Comparison of ENCODE assay signal across 9 cellular contexts in genomic region chr2:37652199-37652640, GRCh38. TPM values are rescaled to one million over a fixed set of nuclear protein-coding genes. Genes with fewer than 3 reads are reported as not detected.
DNase-seq lines count a peak whose midpoint lies in the region; ATAC-seq and TF ChIP-seq lines count a peak whose summit lies in the region.
"Had no signal": no experiment of that assay in that cellular context is flagged by ENCODE, and none has a peak within 500 bp of the region (broad histone marks: within the 10 kb centered on the region; RNA-seq: fewer than 3 reads in every experiment).

No MANE protein-coding gene starts in this region.

- peaks cover 10% of the 10 kb centered on the region for H3K9me3 Mint-ChIP-seq in activated CD8-positive, alpha-beta T cell treated with anti-CD3 and anti-CD28 coated beads for 36 hours

- H3K4me1 ChIP-seq in heart right ventricle (peaks cover 36 to 100% (median 97%) of the 10 kb centered on the region in 9 donors), uterus (peaks cover 12 to 19% of the 10 kb centered on the region in 2 donors)

- H3K4me3 ChIP-seq in heart right ventricle (no peak overlapping the region), uterus (no peak overlapping the region)

- H3K27ac Mint-ChIP-seq in activated CD8-positive, alpha-beta T cell treated with anti-CD3 and anti-CD28 coated beads for 36 hours = peak overlapping the region; percentile 72

- H3K36me3 ChIP-seq in heart right ventricle (peaks cover 0 to 20% (median 4%) of the 10 kb centered on the region in 9 donors), uterus (no peaks in the 10 kb centered on the region)

- WGBS in heart right ventricle, 2 donors = 44 to 46% methylated on average over 5 of the region's 5 CpGs

- H3K27me3 ChIP-seq in heart right ventricle (no peaks in the 10 kb centered on the region), uterus (no peaks in the 10 kb centered on the region)

- H3K9me3 ChIP-seq in heart right ventricle = peaks cover 0 to 5% (median 0%) of the 10 kb centered on the region in 11 donors
- no peaks in the 10 kb centered on the region for H3K9me3 ChIP-seq in uterus

- POLR2A ChIA-PET in activated CD8-positive, alpha-beta T cell treated with anti-CD3 and anti-CD28 coated beads for 36 hours (lab: Charles Lee) = interaction anchor here (1.0 to 1.2 kb wide), 2 partner anchors 8 to 9 kb away, joined by 3 to 4 read pairs; no protein-coding TSS in a partner anchor

- ATAC-seq in heart right ventricle (no peak), left ventricle myocardium superior (no peak), GM19463 (IDR thresholded peaks at IDR 0.05; ENCODE audit: unreplicated experiment) (no peak), HG03159 (IDR thresholded peaks at IDR 0.05; ENCODE audit: unreplicated experiment) (no peak), GM18870 (IDR thresholded peaks at IDR 0.05; ENCODE audit: unreplicated experiment) (no peak)
- no peak for ATAC-seq in activated CD8-positive, alpha-beta T cell treated with anti-CD3 and anti-CD28 coated beads for 36 hours

- TF ChIP-seq CTCF in heart right ventricle (IDR thresholded peaks at IDR 0.05) = no peak
- TF ChIP-seq CTCF in activated CD8-positive, alpha-beta T cell treated with anti-CD3 and anti-CD28 coated beads for 36 hours (IDR thresholded peaks at IDR 0.05) = no peak
- no peak for TF ChIP-seq CTCF in uterus (IDR thresholded peaks at IDR 0.05)

- intact Hi-C loops in heart right ventricle (cut with DNase I) (loop anchor here in 1 of 10 donors (5.0 to 10.0 kb wide), 2 partner anchors 145 to 237 kb away; no protein-coding TSS in a partner anchor), left ventricle myocardium superior (cut with micrococcal nuclease) (no loop called here), uterus (cut with DNase I; ENCODE audit: low total_unique reads) (no loop called here)
- intact Hi-C loops in activated CD8-positive, alpha-beta T cell treated with anti-CD3 and anti-CD28 coated beads for 36 hours (cut with micrococcal nuclease) = no loop called here

- CTCF ChIA-PET in activated CD8-positive, alpha-beta T cell treated with anti-CD3 and anti-CD28 coated beads for 36 hours (lab: Charles Lee) = interaction anchor here (0.9 to 2.2 kb wide), 2 partner anchors 20 to 225 kb away, joined by 3 to 7 read pairs; no protein-coding TSS in a partner anchor

- no peaks in the 10 kb centered on the region for H3K27me3 Mint-ChIP-seq in activated CD8-positive, alpha-beta T cell treated with anti-CD3 and anti-CD28 coated beads for 36 hours

- peaks cover 57% of the 10 kb centered on the region for H3K36me3 Mint-ChIP-seq in activated CD8-positive, alpha-beta T cell treated with anti-CD3 and anti-CD28 coated beads for 36 hours (ENCODE audit: low read depth)

- H3K27ac ChIP-seq in heart right ventricle = peak overlapping the region in 9 of 10 donors; percentile 78 to 99 (median 91)
- H3K27ac ChIP-seq in uterus = peak overlapping the region; percentile 61 to 95

- DNase-seq in heart right ventricle = no peak
- no peak for DNase-seq in left ventricle myocardium superior
- no peak for DNase-seq in activated CD8-positive, alpha-beta T cell treated with anti-CD3 and anti-CD28 coated beads for 36 hours
- peak; percentile 95 for DNase-seq in iris pigment epithelial cell (ENCODE audit: low read depth)
- peak in 1 of 2 donors; percentile 64 for DNase-seq in uterus
- DNase-seq: T-helper 1 cell had no signal

- no peak for TF ChIP-seq POLR2A in uterus (IDR thresholded peaks at IDR 0.05)

- no peak overlapping the region for H3K4me3 Mint-ChIP-seq in activated CD8-positive, alpha-beta T cell treated with anti-CD3 and anti-CD28 coated beads for 36 hours

- H3K4me1 Mint-ChIP-seq in activated CD8-positive, alpha-beta T cell treated with anti-CD3 and anti-CD28 coated beads for 36 hours (ENCODE audit: low read depth) = peaks cover 86% of the 10 kb centered on the region

RNA-seq across cellular contexts. Expression of gene CDC42EP3, which starts 19.2 kb away (rescaled TPM):
- 100 to 1,000 TPM in 6 of 10 donors, 10 to 100 TPM in 4; 67.3 to 188 (median 143) TPM for total RNA-seq in heart right ventricle
- polyA plus RNA-seq in heart right ventricle = 10 to 100 TPM; 28.4 to 32.9 TPM
- total RNA-seq in left ventricle myocardium superior = 89.5 TPM
- total RNA-seq in activated CD8-positive, alpha-beta T cell treated with anti-CD3 and anti-CD28 coated beads for 36 hours = 10 to 100 TPM; 18.8 to 22.6 TPM
- 10 to 100 TPM; 24.7 to 93.0 (median 57.3) TPM for total RNA-seq in uterus
